1 cellular context compared by ENCODE assay signal in genomic region chr19:1491849-1492170, GRCh38.
TF ChIP-seq lines count a peak whose summit lies in the region.

No MANE protein-coding gene starts in this region.

TF ChIP-seq in HepG2, 621 proteins besides CTCF, POLR2A, EP300 and RAD21:
- TF ChIP-seq ZNF383 (CRISPR knock-in tag; IDR thresholded peaks at IDR 0.05; ENCODE audit: borderline replicate concordance): no peak
- no peak for TF ChIP-seq XRCC5 (optimal IDR thresholded peaks at IDR 0.05; ENCODE audit: low read length)
- TF ChIP-seq ZNF75D (CRISPR knock-in tag; IDR thresholded peaks at IDR 0.05; ENCODE audit: borderline replicate concordance): no peak
- TF ChIP-seq SOX6 (IDR thresholded peaks at IDR 0.05): no peak
- 0 out of 2 replicates have a peak, but pooled peaks have one; percentile 5 for TF ChIP-seq SOX6 (CRISPR knock-in tag; IDR thresholded peaks at IDR 0.05)
- TF ChIP-seq SNAPC4 (CRISPR knock-in tag; IDR thresholded peaks at IDR 0.05): 0 out of 2 replicates have a peak, but pooled peaks have one; percentile 14
- no peak for TF ChIP-seq ZNF674 (CRISPR knock-in tag; IDR thresholded peaks at IDR 0.05; ENCODE audit: low read depth)
- no peak for TF ChIP-seq HIC2 (CRISPR knock-in tag; IDR thresholded peaks at IDR 0.05; ENCODE audit: low read depth)
- TF ChIP-seq ZNF20 (CRISPR knock-in tag; IDR thresholded peaks at IDR 0.05): peak; percentile 51; the same call in 1 of the 2 replicates
- no peak for TF ChIP-seq RXRB (CRISPR knock-in tag; IDR thresholded peaks at IDR 0.05; ENCODE audit: borderline replicate concordance)
- 0 out of 2 replicates have a peak, but pooled peaks have one; percentile 5 for TF ChIP-seq ESRRA (CRISPR knock-in tag; IDR thresholded peaks at IDR 0.05; ENCODE audit: low read depth)
- 0 out of 2 replicates have a peak, but pooled peaks have one; percentile 7 for TF ChIP-seq ZNF232 (CRISPR knock-in tag; IDR thresholded peaks at IDR 0.05; ENCODE audit: borderline replicate concordance)
- no peak for TF ChIP-seq IKZF5 (CRISPR knock-in tag; IDR thresholded peaks at IDR 0.05)
- peak; percentile 22; the same call in 1 of the 2 replicates for TF ChIP-seq ZNF850 (CRISPR knock-in tag; conservative IDR thresholded peaks at IDR 0.05)
- TF ChIP-seq RBM22 (optimal IDR thresholded peaks at IDR 0.05; ENCODE audit: low read length): peak; percentile 19
- TF ChIP-seq HMGXB3 (CRISPR knock-in tag; IDR thresholded peaks at IDR 0.05; ENCODE audit: borderline replicate concordance): 0 out of 2 replicates have a peak, but pooled peaks have one; percentile 4
- no peak for TF ChIP-seq ARHGAP35 (CRISPR knock-in tag; IDR thresholded peaks at IDR 0.05; ENCODE audit: borderline replicate concordance)
- no peak for TF ChIP-seq ZBTB2 (CRISPR knock-in tag; IDR thresholded peaks at IDR 0.05; ENCODE audit: low read depth)
- 0 out of 2 replicates have a peak, but pooled peaks have one; percentile 1 for TF ChIP-seq ZMYM2 (CRISPR knock-in tag; IDR thresholded peaks at IDR 0.05)
- TF ChIP-seq MYNN (CRISPR knock-in tag; IDR thresholded peaks at IDR 0.05; ENCODE audit: low read depth): no peak
- no peak for TF ChIP-seq JUND (CRISPR knock-in tag; IDR thresholded peaks at IDR 0.05)
